Comparison of ENCODE assay signal across 15 cellular contexts in the genomic region with DNA sequence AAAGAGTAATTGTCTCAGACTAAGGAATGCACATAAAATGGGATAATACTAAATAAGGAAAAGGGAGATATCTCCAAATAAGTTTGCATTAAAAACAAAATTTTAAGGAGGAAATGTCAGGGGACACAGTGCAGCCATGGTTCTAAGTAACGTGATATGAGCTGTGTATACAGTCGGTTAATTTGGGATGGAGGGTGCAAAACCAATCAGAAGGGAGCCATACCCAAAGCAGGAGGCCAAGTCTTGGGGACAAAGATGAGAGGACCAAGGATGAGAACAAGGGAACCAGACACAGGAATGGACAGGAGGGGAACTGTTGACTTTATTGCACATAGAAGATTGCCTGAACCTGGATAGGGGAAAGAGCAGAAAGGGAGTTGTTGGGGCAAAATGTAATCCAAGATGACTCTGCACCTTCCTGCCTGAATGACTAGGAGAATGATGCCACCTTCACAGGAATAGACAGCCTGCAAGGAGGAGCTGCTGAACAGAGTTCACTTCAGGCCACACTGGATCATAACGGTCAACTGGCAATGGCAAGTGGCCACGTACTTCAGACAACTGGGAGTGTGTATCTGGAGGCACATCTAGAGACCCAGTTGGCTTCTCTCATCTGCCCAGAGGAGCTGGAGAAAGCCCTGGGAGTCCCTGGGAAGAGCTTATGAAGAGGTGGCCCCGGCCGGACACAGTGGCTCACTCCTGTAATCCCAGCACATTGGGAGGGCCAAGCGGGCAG.
"Had no signal": no experiment of that assay in that cellular context is flagged by ENCODE, and none has a peak within 500 bp of the region (broad histone marks: within the 10 kb centered on the region; RNA-seq: fewer than 3 reads in every experiment).

No MANE protein-coding gene starts in this region.

- ATAC-seq: body of pancreas; right cardiac atrium; SK-N-SH treated with all-trans-retinoic acid at 6 μM for 48 hours; stimulated activated effector memory CD8-positive, alpha-beta T cell treated with anti-CD3 and anti-CD28 coated beads, Interleukin-12 subunit alpha, Interleukin-12 subunit beta, amount 100 ng/mL, for 72 hours had no signal

- H3K4me3 ChIP-seq: adrenal gland, body of pancreas, thyroid gland, vagina had no signal

- H3K36me3 Mint-ChIP-seq: stimulated activated effector memory CD8-positive, alpha-beta T cell treated with anti-CD3 and anti-CD28 coated beads, Interleukin-12 subunit alpha, Interleukin-12 subunit beta, amount 100 ng/mL, for 72 hours had no signal

- H3K36me3 ChIP-seq: adrenal gland, thyroid gland, vagina had no signal

- H3K27ac Mint-ChIP-seq: stimulated activated effector memory CD8-positive, alpha-beta T cell treated with anti-CD3 and anti-CD28 coated beads, Interleukin-12 subunit alpha, Interleukin-12 subunit beta, amount 100 ng/mL, for 72 hours had no signal

- H3K27ac ChIP-seq: adrenal gland, body of pancreas, thyroid gland, vagina had no signal

- H3K9me3 ChIP-seq: adrenal gland, body of pancreas, thyroid gland, vagina had no signal

- H3K4me3 Mint-ChIP-seq: central memory CD8-positive, alpha-beta T cell; stimulated activated effector memory CD8-positive, alpha-beta T cell treated with anti-CD3 and anti-CD28 coated beads, Interleukin-12 subunit alpha, Interleukin-12 subunit beta, amount 100 ng/mL, for 72 hours had no signal

- H3K27me3 Mint-ChIP-seq: central memory CD8-positive, alpha-beta T cell had no signal

- H3K27me3 ChIP-seq: adrenal gland, body of pancreas, thyroid gland, vagina had no signal

- H3K4me1 ChIP-seq: adrenal gland, body of pancreas, thyroid gland, vagina had no signal

- DNase-seq: activated naive CD4-positive, alpha-beta T cell; activated T-cell treated with anti-CD3 and anti-CD28 coated beads, Interleukin-2, amount 50 U/mL, for 1 hour; body of pancreas; cortex of kidney; effector CD8-positive, alpha-beta T cell; islet precursor cell; right cardiac atrium; small intestine; T-helper 2 cell; thyroid gland had no signal

- H3K9me3 Mint-ChIP-seq: central memory CD8-positive, alpha-beta T cell; stimulated activated effector memory CD8-positive, alpha-beta T cell treated with anti-CD3 and anti-CD28 coated beads, Interleukin-12 subunit alpha, Interleukin-12 subunit beta, amount 100 ng/mL, for 72 hours had no signal
